In genomic region chr7:68678196-68678595, GRCh38 we compare ENCODE assay signal across 16 cellular contexts.
DNase-seq lines count a peak whose midpoint lies in the region; TF ChIP-seq lines count a peak whose summit lies in the region.
"Had no signal": no experiment of that assay in that cellular context is flagged by ENCODE, and none has a peak within 500 bp of the region (broad histone marks: within the 10 kb centered on the region; RNA-seq: fewer than 3 reads in every experiment).

No MANE protein-coding gene starts in this region.

- H3K36me3 ChIP-seq in GM23248 (ENCODE audit: low read depth) (no peaks in the 10 kb centered on the region), SK-N-MC (ENCODE audit: insufficient read depth, low read length) (no peaks in the 10 kb centered on the region), tibial artery (no peaks in the 10 kb centered on the region), HAP-1 (replicated peaks) (no peaks in the 10 kb centered on the region)

- H3K9me3 ChIP-seq in GM23248 (ENCODE audit: low read depth) (no peaks in the 10 kb centered on the region), SK-N-MC (ENCODE audit: low read depth, low read length) (no peaks in the 10 kb centered on the region), tibial artery (peaks cover 0 to 5% (median 0%) of the 10 kb centered on the region in 3 donors), HAP-1 (no peaks in the 10 kb centered on the region; the same call in 1 of the 2 replicates)

- no peaks in the 10 kb centered on the region for H3F3A ChIP-seq in GM23248 (ENCODE audit: insufficient read depth)

- WGBS in GM23248 (ENCODE audit: low coverage in 1 of 2, low lambda C conversion rate in 2 of 2, missing lambda C conversion rate in 2 of 2), 2 experiments, result 43 to 58% methylated on average over 4 of the region's 4 CpGs

- H3K9ac ChIP-seq in GM23248 (no peak overlapping the region), SK-N-MC (ENCODE audit: insufficient read length) (no peak overlapping the region)

- intact Hi-C loops in tibial artery (cut with DNase I; ENCODE audit: low total_unique reads), result no loop called here

- no peak overlapping the region for H2AFZ ChIP-seq in GM23248
- H2AFZ ChIP-seq: GM23338 had no signal

- in situ Hi-C loops in GM23248 (cut with MboI), result no loop called here
- in situ Hi-C loops in HAP-1 (cut with MboI; ENCODE audit: low sequenced_read_pairs), result no loop called here

- no peaks in the 10 kb centered on the region for H3K9me2 ChIP-seq in GM23248 (ENCODE audit: insufficient read depth)

- H3K79me2 ChIP-seq in GM23248 (ENCODE audit: insufficient read depth), result no peaks in the 10 kb centered on the region

- TF ChIP-seq CTCF in fibroblast of mammary gland (conservative IDR thresholded peaks at IDR 0.05; ENCODE audit: control insufficient read depth, insufficient read depth, low read depth, low read length), result no peak
- TF ChIP-seq CTCF in tibial artery (IDR thresholded peaks at IDR 0.05), result no peak

- H4K20me1 ChIP-seq in GM23248 (ENCODE audit: insufficient read depth), result no peaks in the 10 kb centered on the region

- H3K4me2 ChIP-seq in GM23248 (ENCODE audit: unreplicated experiment), result no peak overlapping the region
- H3K4me2 ChIP-seq: A549, GM23338 had no signal

- H3K4me1 ChIP-seq in GM23248 (ENCODE audit: insufficient read depth), result no peaks in the 10 kb centered on the region
- no peaks in the 10 kb centered on the region for H3K4me1 ChIP-seq in tibial artery
- no peaks in the 10 kb centered on the region for H3K4me1 ChIP-seq in HAP-1
- H3K4me1 ChIP-seq: A549 had no signal

- no peak overlapping the region for H3K27ac ChIP-seq in GM23248
- H3K27ac ChIP-seq in SK-N-MC, result peak overlapping the region; percentile 97
- H3K27ac ChIP-seq in tibial artery, result no peak overlapping the region
- H3K27ac ChIP-seq: A549 had no signal

- H3K27me3 ChIP-seq in GM23248 (replicated peaks; ENCODE audit: insufficient read depth), result no peaks in the 10 kb centered on the region
- peaks cover 0 to 4% of the 10 kb centered on the region in 2 donors for H3K27me3 ChIP-seq in tibial artery
- H3K27me3 ChIP-seq in HAP-1 (ENCODE audit: low read depth), result no peaks in the 10 kb centered on the region

- H3K4me3 ChIP-seq in GM23248 (no peak overlapping the region), SK-N-MC (no peak overlapping the region), fibroblast of mammary gland (ENCODE audit: control insufficient read depth, low read depth, low read length) (no peak overlapping the region), tibial artery (no peak overlapping the region), HAP-1 (no peak overlapping the region)
- H3K4me3 ChIP-seq: A549, GM23338 had no signal

- DNase-seq in GM23248, result peak; percentile 3
- no peak for DNase-seq in SK-N-MC (ENCODE audit: low read depth, low spot score)
- peak; percentile 59 for DNase-seq in fibroblast of mammary gland (ENCODE audit: low read depth)
- DNase-seq in putamen (ENCODE audit: low spot score), result peak; percentile 65
- DNase-seq in NOMO-1 (lab: John Stamatoyannopoulos, UW; ENCODE audit: unreplicated experiment in 2 of 2), result no peak
- no peak for DNase-seq in tibial artery
- no peak for DNase-seq in HAP-1 (ENCODE audit: low spot score in 2 of 2)
- DNase-seq: 8988T; C1 segment of cervical spinal cord; Calu3; CD4-positive, alpha-beta memory T cell; DMS53; H9; HFFc6 had no signal

Comparison
In these comparisons a context has a peak if more than half of its experiments do, and no peak if none do; other contexts are left out.
1. DNase-seq: peak in GM23248 (single experiment), fibroblast of mammary gland (single experiment) and putamen (single experiment); none in SK-N-MC (single experiment), NOMO-1 (0 of 2), tibial artery (0 of 2) and HAP-1 (0 of 2).